In genomic region chr5:89187883-89188465, GRCh38 we compare ENCODE assay signal across 20 cellular contexts.
DNase-seq lines count a peak whose midpoint lies in the region; ATAC-seq, FAIRE-seq and TF ChIP-seq lines count a peak whose summit lies in the region.
"Had no signal": no experiment of that assay in that cellular context is flagged by ENCODE, and none has a peak within 500 bp of the region (broad histone marks: within the 10 kb centered on the region; RNA-seq: fewer than 3 reads in every experiment).

No MANE protein-coding gene starts in this region.

- H2AFZ ChIP-seq in HepG2 (ENCODE audit: low read length) = no peak overlapping the region

- no peaks in the 10 kb centered on the region for H3K79me2 ChIP-seq in HepG2 (ENCODE audit: insufficient read depth, low read length)

- H4K20me1 ChIP-seq in HepG2 (ENCODE audit: insufficient read depth, low read length) = no peaks in the 10 kb centered on the region

- POLR2A ChIA-PET in HepG2 (lab: Yijun Ruan, JAX) = no interaction called here

- H3K27me3 ChIP-seq in HepG2 (ENCODE audit: control insufficient read depth in 1 of 2, insufficient read depth in 2 of 2, low read length in 2 of 2) = no peaks in the 10 kb centered on the region
- no peaks in the 10 kb centered on the region for H3K27me3 ChIP-seq in right lobe of liver
- H3K27me3 ChIP-seq in psoas muscle (ENCODE audit: insufficient read depth in 3 of 3, low read length in 2 of 3) = no peaks in the 10 kb centered on the region
- no peaks in the 10 kb centered on the region for H3K27me3 ChIP-seq in right cardiac atrium (ENCODE audit: control insufficient read depth, insufficient read depth)
- H3K27me3 ChIP-seq: Peyer's patch had no signal

- H3K4me2 ChIP-seq in HepG2 (ENCODE audit: low read depth, low read length) = no peak overlapping the region

- H3K4me3 ChIP-seq in HepG2 (replicated peaks in 1 of 3; ENCODE audit: insufficient read depth in 1 of 3, low read depth in 2 of 3, low read length in 3 of 3) = no peak overlapping the region
- no peak overlapping the region for H3K4me3 ChIP-seq in right lobe of liver
- no peak overlapping the region for H3K4me3 ChIP-seq in LNCaP clone FGC (ENCODE audit: low read depth, low read length)
- no peak overlapping the region for H3K4me3 ChIP-seq in psoas muscle
- H3K4me3 ChIP-seq in right cardiac atrium (ENCODE audit: low read length) = no peak overlapping the region
- H3K4me3 ChIP-seq: HAP-1, Peyer's patch had no signal

- DNase-seq in HepG2 (ENCODE audit: low spot score) = no peak
- no peak for DNase-seq in right lobe of liver
- peak; percentile 14 for DNase-seq in LNCaP clone FGC (ENCODE audit: low read depth)
- no peak for DNase-seq in psoas muscle
- DNase-seq in right cardiac atrium = no peak
- DNase-seq in NCI-H2107 treated with DMSO at 0.1 percent for 48 hours (lab: John Stamatoyannopoulos, UW; ENCODE audit: unreplicated experiment) = no peak
- DNase-seq: DND-41, GF-D8, MV-4-11, NCI-H1436, NCI-H2081 treated with DMSO at 0.1 percent for 48 hours, NCI-H226, NCI-H774, Peyer's patch, Right ventricle myocardium superior had no signal

- no peak for TF ChIP-seq CTCF in HepG2 (CRISPR knock-in tag; IDR thresholded peaks at IDR 0.05)
- TF ChIP-seq CTCF in right lobe of liver (IDR thresholded peaks at IDR 0.05) = no peak
- TF ChIP-seq CTCF in LNCaP clone FGC (IDR thresholded peaks at IDR 0.05; ENCODE audit: control insufficient read depth, extremely low read depth, insufficient read depth) = no peak
- no peak for TF ChIP-seq CTCF in psoas muscle (IDR thresholded peaks at IDR 0.05)

- no peak overlapping the region for H3K9ac ChIP-seq in HepG2 (ENCODE audit: insufficient read depth, low read depth, low read length)

- 69% methylated on average over 1 of the region's 1 CpG for WGBS in HepG2 (ENCODE audit: low lambda C conversion rate)
- WGBS in right lobe of liver (ENCODE audit: insufficient coverage, low coverage, low lambda C conversion rate, missing lambda C conversion rate) = 95% methylated on average over 1 of the region's 1 CpG
- WGBS in psoas muscle, 3 donors = 68 to 98% (median 94%) methylated on average over 1 of the region's 1 CpG
- 99% methylated on average over 1 of the region's 1 CpG for WGBS in right cardiac atrium

- CTCF ChIA-PET in HepG2 (lab: Yijun Ruan, JAX; ENCODE audit: low intra/inter-chr PET ratio, low total read pairs) = no interaction called here

- no peak for FAIRE-seq in HepG2 (lab: Jason Lieb, UNC)

- H3K27ac ChIP-seq in HepG2 (ENCODE audit: extremely low read length, insufficient read depth, low read length) (no peak overlapping the region), right lobe of liver (no peak overlapping the region), psoas muscle (peak overlapping the region; percentile 15), right cardiac atrium (ENCODE audit: low read length) (no peak overlapping the region)
- H3K27ac ChIP-seq: C4-2B, Peyer's patch had no signal

- BruUV-seq in HepG2 (replicated peaks; lab: Mats Ljungman, UMichigan) = no TSS peak

- TF ChIP-seq EP300 in HepG2 (IDR thresholded peaks at IDR 0.05; ENCODE audit: low read depth in 2 of 2, low read length in 2 of 2) (no peak), HepG2 (CRISPR knock-in tag; IDR thresholded peaks at IDR 0.05; ENCODE audit: borderline replicate concordance) (no peak)

- intact Hi-C loops in HepG2 (cut with micrococcal nuclease; ENCODE audit: unreplicated experiment) (no loop called here), right lobe of liver (cut with DNase I) (no loop called here), psoas muscle (cut with DNase I) (no loop called here), right cardiac atrium (cut with DNase I) (no loop called here)

- peaks cover 5% of the 10 kb centered on the region; the same call in 1 of the 2 replicates for H3K9me3 ChIP-seq in HepG2 (ENCODE audit: low read length)
- no peaks in the 10 kb centered on the region for H3K9me3 ChIP-seq in right lobe of liver
- no peaks in the 10 kb centered on the region for H3K9me3 ChIP-seq in psoas muscle
- no peaks in the 10 kb centered on the region for H3K9me3 ChIP-seq in right cardiac atrium (ENCODE audit: control insufficient read depth, low read length)
- H3K9me3 ChIP-seq: HAP-1, Peyer's patch had no signal

- no peak for TF ChIP-seq RAD21 in HepG2 (CRISPR knock-in tag; IDR thresholded peaks at IDR 0.05)

- H3K4me1 ChIP-seq in HepG2 (ENCODE audit: insufficient read depth, low read length) (no peaks in the 10 kb centered on the region), right lobe of liver (peaks cover 0 to 6% (median 0%) of the 10 kb centered on the region in 4 donors), psoas muscle (peaks cover 34% of the 10 kb centered on the region), right cardiac atrium (ENCODE audit: control insufficient read depth, insufficient read depth, low read length) (no peaks in the 10 kb centered on the region)
- H3K4me1 ChIP-seq: HAP-1, Peyer's patch had no signal

- TF ChIP-seq POLR2A in HepG2 (IDR thresholded peaks at IDR 0.05; ENCODE audit: insufficient read depth in 1 of 2, low read depth in 2 of 2, low read length in 2 of 2) (no peak), right lobe of liver (IDR thresholded peaks at IDR 0.05) (no peak)

- in situ Hi-C loops in HepG2 (cut with HindIII; ENCODE audit: extremely low pct_ligation_motif_present, low pct_unique_long_range_greater_than_20kb) = no loop called here

- H3K36me3 ChIP-seq in HepG2 (replicated peaks in 1 of 2; ENCODE audit: control insufficient read depth in 1 of 2, insufficient read depth in 2 of 2, low read length in 2 of 2) = no peaks in the 10 kb centered on the region
- H3K36me3 ChIP-seq in right lobe of liver = no peaks in the 10 kb centered on the region
- H3K36me3 ChIP-seq in psoas muscle (ENCODE audit: insufficient read depth in 1 of 2, low read depth in 1 of 2) = no peaks in the 10 kb centered on the region
- H3K36me3 ChIP-seq: HAP-1, Peyer's patch had no signal

- no peak for ATAC-seq in HepG2
- ATAC-seq in right lobe of liver = no peak
- ATAC-seq in GM21381 (IDR thresholded peaks at IDR 0.05; ENCODE audit: unreplicated experiment) = peak; percentile 66
- ATAC-seq in psoas muscle = peak in 1 of 4 donors; percentile 26
- ATAC-seq in right cardiac atrium = no peak
- no peak for ATAC-seq in HG03571 (IDR thresholded peaks at IDR 0.05; ENCODE audit: unreplicated experiment)
- ATAC-seq: SK-N-SH treated with all-trans-retinoic acid at 6 μM for 48 hours had no signal

TF ChIP-seq in HepG2, 621 proteins besides CTCF, POLR2A, EP300 and RAD21:
- TF ChIP-seq PRDM15 (CRISPR knock-in tag; IDR thresholded peaks at IDR 0.05) (no peak), LCORL (IDR thresholded peaks at IDR 0.05) (peak; percentile 64; the same call in 1 of the 2 replicates), LCORL (CRISPR knock-in tag; IDR thresholded peaks at IDR 0.05) (no peak)
